ENCODE assay signal across 1 cellular context in genomic region chr1:153956997-153957715, GRCh38.
TF ChIP-seq lines count a peak whose summit lies in the region.

No MANE protein-coding gene starts in this region.

TF ChIP-seq in GM12878, 131 proteins besides CTCF, POLR2A, EP300 and RAD21:
- peak; percentile 57; the same call in 1 of the 2 replicates for TF ChIP-seq ZNF384 (IDR thresholded peaks at IDR 0.05; ENCODE audit: borderline replicate concordance, low read depth, low read length)
- peak; percentile 72 for TF ChIP-seq MEF2B (IDR thresholded peaks at IDR 0.05; ENCODE audit: partially characterized antibody, poor library complexity, severe bottlenecking)
- TF ChIP-seq SP1 (IDR thresholded peaks at IDR 0.05; ENCODE audit: low read depth, low read length) = no peak
- TF ChIP-seq JUNB (IDR thresholded peaks at IDR 0.05) = 0 out of 2 replicates have a peak, but pooled peaks have one; percentile 14
